In genomic region chr16:11399261-11399831, GRCh38 we compare ENCODE assay signal across 21 cellular contexts. TPM values are rescaled to one million over a fixed set of nuclear protein-coding genes. Genes with fewer than 3 reads are reported as not detected.
DNase-seq lines count a peak whose midpoint lies in the region; ATAC-seq, FAIRE-seq and TF ChIP-seq lines count a peak whose summit lies in the region.
"Had no signal": no experiment of that assay in that cellular context is flagged by ENCODE, and none has a peak within 500 bp of the region (broad histone marks: within the 10 kb centered on the region; RNA-seq: fewer than 3 reads in every experiment).

No MANE protein-coding gene starts in this region.

- H3K27ac Mint-ChIP-seq in activated naive CD4-positive, alpha-beta T cell treated with anti-CD3 and anti-CD28 coated beads, Interleukin-2, amount 50 U/mL, for 72 hours = no peak overlapping the region
- H3K27ac Mint-ChIP-seq: CD4-positive, CD25-positive, alpha-beta regulatory T cell had no signal

- H3K4me3 ChIP-seq in heart right ventricle (no peak overlapping the region), kidney (ENCODE audit: low read length in 2 of 2) (no peak overlapping the region), tibial nerve (no peak overlapping the region)
- H3K4me3 ChIP-seq: GM23248 had no signal

- no peak for ATAC-seq in heart right ventricle
- ATAC-seq in activated naive CD4-positive, alpha-beta T cell treated with anti-CD3 and anti-CD28 coated beads, Interleukin-2, amount 50 U/mL, for 72 hours = no peak

- no peak for TF ChIP-seq EP300 in tibial nerve (IDR thresholded peaks at IDR 0.05)

- TF ChIP-seq CTCF in heart right ventricle (IDR thresholded peaks at IDR 0.05) (no peak), kidney (IDR thresholded peaks at IDR 0.05; ENCODE audit: borderline replicate concordance, extremely low read depth, insufficient read depth) (no peak), tibial nerve (IDR thresholded peaks at IDR 0.05) (no peak)

- H3K9me3 Mint-ChIP-seq in activated naive CD4-positive, alpha-beta T cell treated with anti-CD3 and anti-CD28 coated beads, Interleukin-2, amount 50 U/mL, for 72 hours = no peaks in the 10 kb centered on the region
- H3K9me3 Mint-ChIP-seq: CD4-positive, CD25-positive, alpha-beta regulatory T cell; H9; IgD-negative memory B cell had no signal

- intact Hi-C loops in cardiac septum (cut with DNase I) = loop anchor here (2.0 to 10.0 kb wide), 3 partner anchors 315 to 435 kb away; no protein-coding TSS in a partner anchor
- intact Hi-C loops in heart right ventricle (cut with DNase I) = loop anchor here (5.0 to 10.0 kb wide), 7 partner anchors 243 to 665 kb away; no protein-coding TSS in a partner anchor
- intact Hi-C loops in kidney (cut with DNase I) = loop anchor here (10.0 kb wide), 1 partner anchor 415 kb away; no protein-coding TSS in a partner anchor
- intact Hi-C loops in posterior vena cava (cut with DNase I) = loop anchor here (5.0 to 10.0 kb wide), 3 partner anchors 243 to 665 kb away; no protein-coding TSS in a partner anchor

- H3K27me3 ChIP-seq in heart right ventricle = no peaks in the 10 kb centered on the region
- H3K27me3 ChIP-seq in tibial nerve = no peaks in the 10 kb centered on the region

- no peaks in the 10 kb centered on the region for H3K36me3 Mint-ChIP-seq in activated naive CD4-positive, alpha-beta T cell treated with anti-CD3 and anti-CD28 coated beads, Interleukin-2, amount 50 U/mL, for 72 hours
- H3K36me3 Mint-ChIP-seq: CD4-positive, CD25-positive, alpha-beta regulatory T cell; IgD-negative memory B cell had no signal

- H3K4me1 ChIP-seq in heart right ventricle = peaks cover 0 to 19% (median 5%) of the 10 kb centered on the region in 9 donors
- peaks cover 0 to 3% of the 10 kb centered on the region in 2 donors for H3K4me1 ChIP-seq in kidney (ENCODE audit: control insufficient read depth in 1 of 2, insufficient read depth in 1 of 2, low read depth in 1 of 2, low read length in 2 of 2)
- H3K4me1 ChIP-seq in tibial nerve = peaks cover 0 to 9% (median 0%) of the 10 kb centered on the region in 4 donors

- H3K27ac ChIP-seq in heart right ventricle (no peak overlapping the region), kidney (ENCODE audit: low read depth in 2 of 2, low read length in 2 of 2) (no peak overlapping the region), tibial nerve (no peak overlapping the region)
- H3K27ac ChIP-seq: GM23248 had no signal

- TF ChIP-seq POLR2A in GM12892 (IDR thresholded peaks at IDR 0.05; ENCODE audit: low read depth, low read length) (no peak), tibial nerve (IDR thresholded peaks at IDR 0.05) (no peak)

- no peaks in the 10 kb centered on the region for H3K36me3 ChIP-seq in heart right ventricle
- H3K36me3 ChIP-seq in kidney (ENCODE audit: control insufficient read depth in 1 of 2, insufficient read depth in 2 of 2, low read length in 2 of 2) = no peaks in the 10 kb centered on the region
- H3K36me3 ChIP-seq in tibial nerve = no peaks in the 10 kb centered on the region

- no peak overlapping the region for H3K9ac ChIP-seq in kidney (ENCODE audit: low read length in 2 of 2)
- H3K9ac ChIP-seq: GM23248 had no signal

- FAIRE-seq in GM12892 (lab: Jason Lieb, UNC) = no peak
- FAIRE-seq in kidney (lab: Jason Lieb, UNC) = no peak

- DNase-seq in cardiac septum (ENCODE audit: low spot score) (peak; percentile 60), heart right ventricle (no peak), GM12892 (ENCODE audit: insufficient read length) (peak; percentile 18), kidney (peak; percentile 58), posterior vena cava (ENCODE audit: low spot score) (peak; percentile 65), tibial nerve (ENCODE audit: low spot score in 2 of 2) (no peak)
- DNase-seq in activated naive CD4-positive, alpha-beta T cell treated with anti-CD3 and anti-CD28 coated beads, Interleukin-2, amount 50 U/mL, for 72 hours (ENCODE audit: low spot score in 2 of 2) = no peak
- no peak for DNase-seq in activated CD4-positive, CD25-positive, alpha-beta regulatory T cell treated with anti-CD3 and anti-CD28 coated beads, Interleukin-2, amount 50 U/mL, for 72 hours
- DNase-seq: CD4-positive, CD25-positive, alpha-beta regulatory T cell; DMS53; GM23248; H9; NCI-H1048; NCI-H1417; NCI-H1694 treated with DMSO at 0.1 percent for 48 hours; NCI-H2081; NCI-H2227 treated with DMSO at 0.1 percent for 48 hours; NCI-H69; RPMI8226; SHP77 treated with DMSO at 0.1 percent for 48 hours had no signal

- 89 to 90% methylated on average over 22 of the region's 22 CpGs for WGBS in heart right ventricle, 2 donors
- 85 to 90% methylated on average over 15 to 22 of the region's 22 CpGs for WGBS in tibial nerve, 2 donors

- H3K9me3 ChIP-seq in heart right ventricle = no peaks in the 10 kb centered on the region
- no peaks in the 10 kb centered on the region for H3K9me3 ChIP-seq in kidney (ENCODE audit: control insufficient read depth in 1 of 2, low read length in 2 of 2)
- no peaks in the 10 kb centered on the region for H3K9me3 ChIP-seq in tibial nerve

RNA-seq across cellular contexts. Expression of gene RMI2, which starts 54.1 kb away (rescaled TPM):
- total RNA-seq in cardiac septum (0.43 TPM), heart right ventricle (1 to 10 TPM in 7 of 10 donors, under 1 TPM in 3; 0.22 to 3.8 (median 1.5) TPM), kidney (4.6 TPM), posterior vena cava (1 to 10 TPM in 1 of 2 donors, under 1 TPM in 1; 0.67 to 1.4 TPM), tibial nerve (1 to 10 TPM in 3 of 4 donors, not detected in 1; 1.3 to 4.0 (median 2.0) TPM)
- polyA plus RNA-seq in heart right ventricle (under 1 TPM; 0.22 to 0.78 TPM), kidney (ENCODE audit: insufficient read depth, low read depth, low replicate concordance) (5.2 TPM)
- polyA plus RNA-seq in GM12892 (2012; ENCODE audit: missing spikeins) = 25.7 TPM
- 10 to 100 TPM; 40.4 to 78.1 TPM for total RNA-seq in activated naive CD4-positive, alpha-beta T cell treated with anti-CD3 and anti-CD28 coated beads, Interleukin-2, amount 50 U/mL, for 72 hours

Comparison
In these comparisons a context has a peak if more than half of its experiments do, and no peak if none do; other contexts are left out.
1. DNase-seq: peak in cardiac septum (single experiment), GM12892 (single experiment), kidney (single experiment) and posterior vena cava (single experiment); none in heart right ventricle (0 of 2), activated naive CD4-positive, alpha-beta T cell treated with anti-CD3 and anti-CD28 coated beads, Interleukin-2, amount 50 U/mL, for 72 hours (0 of 2), activated CD4-positive, CD25-positive, alpha-beta regulatory T cell treated with anti-CD3 and anti-CD28 coated beads, Interleukin-2, amount 50 U/mL, for 72 hours (single experiment) and tibial nerve (0 of 2).